Comparison of ENCODE assay signal across 23 cellular contexts in the genomic region with DNA sequence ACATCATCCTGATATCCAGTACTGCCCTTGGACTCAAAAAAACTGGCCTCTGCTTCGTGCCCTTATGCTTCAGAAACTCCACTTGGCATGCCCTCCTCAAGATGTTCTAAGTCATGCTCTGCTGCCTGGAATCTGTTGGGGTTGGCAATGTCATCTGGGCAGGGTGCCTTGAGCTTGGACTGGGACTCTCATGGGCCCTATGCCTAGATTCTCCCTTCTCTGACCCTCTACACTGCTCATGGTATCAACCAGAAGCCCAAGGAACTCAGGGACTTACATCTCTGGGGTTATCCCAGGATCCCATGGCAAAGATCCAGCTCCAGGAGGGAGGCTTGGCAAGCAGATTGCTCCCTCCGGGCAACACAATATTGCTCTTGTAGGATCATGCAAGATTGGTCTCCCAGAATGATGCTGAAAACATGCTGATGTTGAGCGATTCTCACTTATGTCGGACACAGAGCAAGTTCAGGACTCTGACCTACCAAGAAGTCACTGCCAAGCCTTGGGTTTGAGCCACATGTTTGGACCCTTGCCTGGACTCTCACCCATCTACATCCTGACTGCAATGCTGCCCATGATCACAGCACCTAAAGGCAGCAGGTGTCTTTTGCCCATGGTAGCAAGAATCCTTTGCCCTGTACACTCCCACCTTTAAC.
DNase-seq lines count a peak whose midpoint lies in the region; ATAC-seq and TF ChIP-seq lines count a peak whose summit lies in the region.
"Had no signal": no experiment of that assay in that cellular context is flagged by ENCODE, and none has a peak within 500 bp of the region (broad histone marks: within the 10 kb centered on the region; RNA-seq: fewer than 3 reads in every experiment).

No MANE protein-coding gene starts in this region.

- DNase-seq in M059J (ENCODE audit: low read depth) = peak; percentile 47
- peak; percentile 99 for DNase-seq in NCI-H446 treated with DMSO at 0.1 percent for 48 hours (lab: John Stamatoyannopoulos, UW)
- DNase-seq in epithelial cell of proximal tubule (ENCODE audit: low read depth) = peak; percentile 52
- no peak for DNase-seq in SHP77 (lab: John Stamatoyannopoulos, UW)
- no peak for DNase-seq in NCI-H2029 (lab: John Stamatoyannopoulos, UW)
- DNase-seq in osteocyte (ENCODE audit: extremely low spot score, unreplicated experiment) = no peak
- DNase-seq: activated B cell treated with CpG ODN at 0.5 μM for 24 hours; activated CD4-positive, alpha-beta T cell treated with anti-CD3 and anti-CD28 coated beads, Interleukin-2, amount 50 U/mL, for 4 hours; activated naive CD4-positive, alpha-beta T cell treated with anti-CD3 and anti-CD28 coated beads, Interleukin-2, amount 50 U/mL, for 16 hours; central memory CD4-positive, alpha-beta T cell; COR-L47; DND-41; left lung; naive B cell; NCI-H1436; NCI-H526 treated with DMSO at 0.1 percent for 48 hours; T-helper 1 cell; upper lobe of right lung had no signal

- ATAC-seq in stimulated activated memory B cell treated with anti-CD40 and anti-IgM and Interleukin-4, amounts not matched to agents 10 μg/mL and 1 μg/mL and 100 μg/mL, for 72 hours = peak; percentile 47
- ATAC-seq: HCT116, K562, left lung, upper lobe of right lung had no signal

- H3K4me3 ChIP-seq in epithelial cell of proximal tubule (ENCODE audit: low read depth, low read length) = no peak overlapping the region
- H3K4me3 ChIP-seq: K562, left lung, skin epidermis, upper lobe of right lung had no signal

- no peak for TF ChIP-seq CTCF in epithelial cell of proximal tubule (conservative IDR thresholded peaks at IDR 0.05; ENCODE audit: low read depth, low read length)
- TF ChIP-seq CTCF in osteocyte (IDR thresholded peaks at IDR 0.05) = no peak

- H3K27me3 Mint-ChIP-seq in stimulated activated memory B cell treated with anti-CD40 and anti-IgM and Interleukin-4, amounts not matched to agents 10 μg/mL and 1 μg/mL and 100 μg/mL, for 72 hours = peaks cover 9% of the 10 kb centered on the region
- H3K27me3 Mint-ChIP-seq in osteocyte (ENCODE audit: unreplicated experiment) = peaks cover 3% of the 10 kb centered on the region

- no peaks in the 10 kb centered on the region for H3K4me1 Mint-ChIP-seq in stimulated activated memory B cell treated with anti-CD40 and anti-IgM and Interleukin-4, amounts not matched to agents 10 μg/mL and 1 μg/mL and 100 μg/mL, for 72 hours
- H3K4me1 Mint-ChIP-seq in osteocyte (ENCODE audit: unreplicated experiment) = peaks cover 43% of the 10 kb centered on the region
- H3K4me1 Mint-ChIP-seq: activated B cell treated with CpG ODN at 0.5 μM for 24 hours, naive B cell had no signal

- H3K36me3 Mint-ChIP-seq in stimulated activated memory B cell treated with anti-CD40 and anti-IgM and Interleukin-4, amounts not matched to agents 10 μg/mL and 1 μg/mL and 100 μg/mL, for 72 hours = no peaks in the 10 kb centered on the region
- H3K36me3 Mint-ChIP-seq in osteocyte (ENCODE audit: unreplicated experiment) = no peaks in the 10 kb centered on the region
- H3K36me3 Mint-ChIP-seq: mesothelial cell of epicardium, naive B cell had no signal

- H3K27ac Mint-ChIP-seq in stimulated activated memory B cell treated with anti-CD40 and anti-IgM and Interleukin-4, amounts not matched to agents 10 μg/mL and 1 μg/mL and 100 μg/mL, for 72 hours = no peak overlapping the region
- H3K27ac Mint-ChIP-seq in osteocyte (ENCODE audit: unreplicated experiment) = no peak overlapping the region
- H3K27ac Mint-ChIP-seq: activated B cell treated with CpG ODN at 0.5 μM for 24 hours, mesothelial cell of epicardium, naive B cell had no signal

- H3K4me3 Mint-ChIP-seq in stimulated activated memory B cell treated with anti-CD40 and anti-IgM and Interleukin-4, amounts not matched to agents 10 μg/mL and 1 μg/mL and 100 μg/mL, for 72 hours = no peak overlapping the region
- no peak overlapping the region for H3K4me3 Mint-ChIP-seq in osteocyte (ENCODE audit: unreplicated experiment)
- H3K4me3 Mint-ChIP-seq: activated B cell treated with CpG ODN at 0.5 μM for 24 hours, mesothelial cell of epicardium, naive B cell had no signal

- no peaks in the 10 kb centered on the region for H3K9me3 Mint-ChIP-seq in stimulated activated memory B cell treated with anti-CD40 and anti-IgM and Interleukin-4, amounts not matched to agents 10 μg/mL and 1 μg/mL and 100 μg/mL, for 72 hours
- no peaks in the 10 kb centered on the region for H3K9me3 Mint-ChIP-seq in osteocyte (ENCODE audit: unreplicated experiment)
- H3K9me3 Mint-ChIP-seq: activated B cell treated with CpG ODN at 0.5 μM for 24 hours, mesothelial cell of epicardium, naive B cell had no signal

Comparison
In these comparisons a context has a peak if more than half of its experiments do, and no peak if none do; other contexts are left out.
1. DNase-seq: peak in M059J (single experiment), NCI-H446 treated with DMSO at 0.1 percent for 48 hours (single experiment) and epithelial cell of proximal tubule (single experiment); none in SHP77 (0 of 2), NCI-H2029 (single experiment) and osteocyte (single experiment).